In the genomic region with DNA sequence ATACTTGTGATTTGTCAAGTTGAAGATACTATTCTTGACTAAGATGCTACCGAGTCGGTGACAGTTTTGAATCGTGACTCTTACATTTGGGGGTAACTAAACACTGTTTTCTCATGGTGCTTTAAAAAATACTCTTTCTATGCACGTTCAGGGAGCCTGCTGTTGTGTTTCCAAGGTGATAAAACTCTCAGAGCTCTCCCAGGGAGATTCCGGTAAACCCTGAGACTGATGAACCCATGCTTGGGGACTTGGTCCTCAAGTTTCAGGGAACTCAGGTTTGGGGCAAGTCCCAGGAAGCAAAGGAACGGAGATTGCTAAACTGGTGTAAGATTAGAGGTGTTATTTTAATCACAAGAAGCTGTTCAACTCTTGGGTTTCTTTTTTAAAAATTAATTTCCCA, we compare ENCODE assay signal across 18 cellular contexts. TPM values are rescaled to one million over a fixed set of nuclear protein-coding genes. Genes with fewer than 3 reads are reported as not detected.
DNase-seq lines count a peak whose midpoint lies in the region; ATAC-seq and TF ChIP-seq lines count a peak whose summit lies in the region.
"Had no signal": no experiment of that assay in that cellular context is flagged by ENCODE, and none has a peak within 500 bp of the region (broad histone marks: within the 10 kb centered on the region; RNA-seq: fewer than 3 reads in every experiment).

No MANE protein-coding gene starts in this region.

- CTCF ChIA-PET in PC-9 (lab: Charles Lee) = no interaction called here

- peak; percentile 35 for DNase-seq in Caki2 (ENCODE audit: low read depth)
- DNase-seq in PC-9 = peak in 1 of 2 experiments; percentile 53
- DNase-seq in DMS153 (lab: John Stamatoyannopoulos, UW) = no peak
- no peak for DNase-seq in Ammon's horn (ENCODE audit: low spot score)
- DNase-seq: COR-L47, NCI-H1436, NCI-H2029 treated with DMSO at 0.1 percent for 48 hours, NCI-H510A treated with DMSO at 0.1 percent for 48 hours, NCI-H82, SHP77 treated with DMSO at 0.1 percent for 48 hours had no signal

- H3K27me3 ChIP-seq in PC-9 (ENCODE audit: insufficient read depth, low read depth) (no peaks in the 10 kb centered on the region), endocrine pancreas (ENCODE audit: control insufficient read depth, insufficient read depth, low read length) (no peaks in the 10 kb centered on the region), mucosa of rectum (ENCODE audit: control insufficient read depth in 2 of 2, insufficient read depth in 2 of 2, low read length in 2 of 2) (peaks cover 0 to 3% of the 10 kb centered on the region in 2 donors)

- POLR2A ChIA-PET in PC-9 (lab: Charles Lee; ENCODE audit: unreplicated experiment) = interaction anchor here (0.6 to 1.0 kb wide), 2 partner anchors 201 to 239 kb away, joined by 4 read pairs; a partner anchor contains a TSS

- H4K20me1 ChIP-seq in PC-9 (ENCODE audit: insufficient read depth) = no peaks in the 10 kb centered on the region

- ATAC-seq in GM19397 (IDR thresholded peaks at IDR 0.05; ENCODE audit: unreplicated experiment) (no peak), HG03175 (IDR thresholded peaks at IDR 0.05; ENCODE audit: unreplicated experiment) (no peak)
- ATAC-seq: SK-N-SH treated with all-trans-retinoic acid at 6 μM for 48 hours had no signal

- H3K9me2 ChIP-seq in PC-9 (ENCODE audit: insufficient read depth) = no peaks in the 10 kb centered on the region

- H3K4me3 ChIP-seq in PC-9 (peak overlapping the region; percentile 68), endocrine pancreas (ENCODE audit: control insufficient read depth, insufficient read depth, low read length) (peak overlapping the region; percentile 97), mucosa of rectum (ENCODE audit: low read length in 2 of 2) (peak overlapping the region; percentile 2 to 71)
- H3K4me3 ChIP-seq: HAP-1 had no signal

- H3K27ac ChIP-seq in PC-9 (peak overlapping the region; percentile 71), mucosa of rectum (ENCODE audit: low read depth in 2 of 2, low read length in 2 of 2) (peak overlapping the region in 1 of 2 donors; percentile 85)
- H3K27ac ChIP-seq: C4-2B, HL-60 had no signal

- in situ Hi-C loops in Caki2 (cut with HindIII; ENCODE audit: low pct_unique_long_range_greater_than_20kb, low sequenced_read_pairs) = loop anchor here (25.0 kb wide), 1 partner anchor 113 kb away; no protein-coding TSS in a partner anchor

- no peak overlapping the region for H2AFZ ChIP-seq in PC-9

- H3K9me3 ChIP-seq in PC-9 (ENCODE audit: insufficient read depth, low read depth) (no peaks in the 10 kb centered on the region), endocrine pancreas (ENCODE audit: control insufficient read depth, low read length) (no peaks in the 10 kb centered on the region), mucosa of rectum (ENCODE audit: control insufficient read depth in 2 of 2, low read length in 2 of 2) (no peaks in the 10 kb centered on the region)
- H3K9me3 ChIP-seq: HAP-1 had no signal

- BruUV-seq in PC-9 (replicated peaks; lab: Mats Ljungman, UMichigan) = no TSS peak

- H3K9ac ChIP-seq in endocrine pancreas (ENCODE audit: control insufficient read depth, insufficient read depth, low read length) (no peak overlapping the region), mucosa of rectum (ENCODE audit: low read depth in 1 of 2, low read length in 2 of 2) (peak overlapping the region in 1 of 2 donors; percentile 78)

- H3F3A ChIP-seq in PC-9 (ENCODE audit: insufficient read depth, low read depth) = peaks cover 46% of the 10 kb centered on the region

- intact Hi-C loops in PC-9 (cut with micrococcal nuclease; ENCODE audit: unreplicated experiment) = loop anchor here (5.0 kb wide), 1 partner anchor 52 kb away; no protein-coding TSS in a partner anchor

- peaks cover 69% of the 10 kb centered on the region for H3K4me1 ChIP-seq in PC-9 (replicated peaks; ENCODE audit: insufficient read depth)
- peaks cover 9% of the 10 kb centered on the region for H3K4me1 ChIP-seq in endocrine pancreas (ENCODE audit: control insufficient read depth, insufficient read depth, low read length)
- peaks cover 5 to 10% of the 10 kb centered on the region in 2 donors for H3K4me1 ChIP-seq in mucosa of rectum (ENCODE audit: control insufficient read depth in 2 of 2, insufficient read depth in 2 of 2, low read length in 2 of 2)
- H3K4me1 ChIP-seq: HAP-1 had no signal

- TF ChIP-seq CTCF in PC-9 (conservative IDR thresholded peaks at IDR 0.05) = no peak

- peaks cover 54% of the 10 kb centered on the region for H3K79me2 ChIP-seq in PC-9 (ENCODE audit: low read depth)

- H3K36me3 ChIP-seq in PC-9 (ENCODE audit: low read depth) (no peaks in the 10 kb centered on the region), endocrine pancreas (ENCODE audit: control insufficient read depth, insufficient read depth, low read length) (no peaks in the 10 kb centered on the region), mucosa of rectum (ENCODE audit: control insufficient read depth in 2 of 2, insufficient read depth in 2 of 2, low read length in 2 of 2) (no peaks in the 10 kb centered on the region)
- H3K36me3 ChIP-seq: HAP-1 had no signal

- H3K4me2 ChIP-seq in PC-9 = peak overlapping the region; percentile 85

RNA-seq across cellular contexts. Expression of a gene that starts 1.4 kb away (rescaled TPM):
- total RNA-seq in Caki2 (2014; rRNA removed; shearing (Covaris generic); ENCODE audit: low replicate concordance) = 26.3 and 31.2 TPM in 2 replicates
- total RNA-seq in PC-9 (2021) = 98.1 and 142 TPM in 2 replicates

Comparison
In these comparisons a context has a peak if more than half of its experiments do, and no peak if none do; other contexts are left out.
1. H3K4me3 ChIP-seq: peak in every context shown above with its lines; median percentile 97 in endocrine pancreas; 68 in PC-9; 36 in mucosa of rectum.